ENCODE assay signal across 1 cellular context in genomic region chr10:129679207-129679606, GRCh38.
A peak's percentile ranks its signal among the peaks of the same experiment; 100 is the strongest.
TF ChIP-seq lines count a peak whose summit lies in the region.

No MANE protein-coding gene starts in this region.

TF ChIP-seq in HepG2, 621 proteins besides CTCF, POLR2A, EP300 and RAD21 (continued from another document):
- TF ChIP-seq ZNF318 (CRISPR knock-in tag; IDR thresholded peaks at IDR 0.05) (no peak), ZHX1 (CRISPR knock-in tag; IDR thresholded peaks at IDR 0.05; ENCODE audit: low read depth) (no peak), CEBPB (IDR thresholded peaks at IDR 0.05; ENCODE audit: borderline replicate concordance, low read depth, low read length) (peak; percentile 44; the same call in 1 of the 2 replicates), ZNF160 (CRISPR knock-in tag; IDR thresholded peaks at IDR 0.05) (no peak)
